1 cellular context compared by ENCODE assay signal in the genomic region with DNA sequence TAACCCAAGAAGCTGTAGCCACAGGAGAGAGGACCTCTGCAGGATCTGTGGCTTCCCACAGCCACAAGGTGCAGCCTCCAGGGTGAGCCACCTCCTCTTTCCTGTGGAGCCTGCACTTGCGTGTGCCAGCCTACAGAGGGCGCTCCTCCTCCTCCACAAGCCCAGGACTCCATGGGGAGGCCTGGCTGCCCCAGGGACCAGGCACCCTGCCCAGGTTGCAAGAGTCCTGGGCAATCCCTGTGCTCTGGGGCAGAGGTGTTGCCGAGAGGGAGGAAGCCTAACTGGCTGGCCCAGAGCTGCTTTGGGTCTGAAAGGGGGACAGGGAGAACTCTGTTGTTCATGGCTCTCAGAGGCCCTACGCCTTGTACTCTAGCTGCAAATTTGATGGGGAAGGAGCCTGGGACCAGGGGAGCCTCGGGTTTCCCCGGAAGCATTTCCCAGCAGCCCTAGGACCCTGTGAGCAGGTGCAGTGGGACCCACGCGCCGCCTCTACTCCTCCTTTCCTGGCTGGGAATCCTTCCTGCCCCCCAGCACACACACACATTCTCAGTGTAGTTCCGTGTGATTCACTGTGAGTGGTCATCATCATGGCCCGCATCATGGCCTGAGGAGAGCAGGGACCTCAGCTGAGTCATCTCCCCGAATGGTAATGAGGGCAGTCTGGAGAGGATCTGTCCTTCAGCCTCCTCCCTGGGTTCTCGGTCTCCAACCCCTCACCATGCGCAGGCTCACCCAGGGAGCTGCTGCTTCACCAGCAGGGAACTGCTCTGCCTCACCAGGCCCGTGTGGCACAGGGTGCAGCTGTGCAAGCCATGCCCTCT.
TF ChIP-seq lines count a peak whose summit lies in the region.

No MANE protein-coding gene starts in this region.

TF ChIP-seq in HCT116, 20 proteins besides CTCF, POLR2A, EP300 and RAD21 (continued from another document):
- TF ChIP-seq, protein P1, sequence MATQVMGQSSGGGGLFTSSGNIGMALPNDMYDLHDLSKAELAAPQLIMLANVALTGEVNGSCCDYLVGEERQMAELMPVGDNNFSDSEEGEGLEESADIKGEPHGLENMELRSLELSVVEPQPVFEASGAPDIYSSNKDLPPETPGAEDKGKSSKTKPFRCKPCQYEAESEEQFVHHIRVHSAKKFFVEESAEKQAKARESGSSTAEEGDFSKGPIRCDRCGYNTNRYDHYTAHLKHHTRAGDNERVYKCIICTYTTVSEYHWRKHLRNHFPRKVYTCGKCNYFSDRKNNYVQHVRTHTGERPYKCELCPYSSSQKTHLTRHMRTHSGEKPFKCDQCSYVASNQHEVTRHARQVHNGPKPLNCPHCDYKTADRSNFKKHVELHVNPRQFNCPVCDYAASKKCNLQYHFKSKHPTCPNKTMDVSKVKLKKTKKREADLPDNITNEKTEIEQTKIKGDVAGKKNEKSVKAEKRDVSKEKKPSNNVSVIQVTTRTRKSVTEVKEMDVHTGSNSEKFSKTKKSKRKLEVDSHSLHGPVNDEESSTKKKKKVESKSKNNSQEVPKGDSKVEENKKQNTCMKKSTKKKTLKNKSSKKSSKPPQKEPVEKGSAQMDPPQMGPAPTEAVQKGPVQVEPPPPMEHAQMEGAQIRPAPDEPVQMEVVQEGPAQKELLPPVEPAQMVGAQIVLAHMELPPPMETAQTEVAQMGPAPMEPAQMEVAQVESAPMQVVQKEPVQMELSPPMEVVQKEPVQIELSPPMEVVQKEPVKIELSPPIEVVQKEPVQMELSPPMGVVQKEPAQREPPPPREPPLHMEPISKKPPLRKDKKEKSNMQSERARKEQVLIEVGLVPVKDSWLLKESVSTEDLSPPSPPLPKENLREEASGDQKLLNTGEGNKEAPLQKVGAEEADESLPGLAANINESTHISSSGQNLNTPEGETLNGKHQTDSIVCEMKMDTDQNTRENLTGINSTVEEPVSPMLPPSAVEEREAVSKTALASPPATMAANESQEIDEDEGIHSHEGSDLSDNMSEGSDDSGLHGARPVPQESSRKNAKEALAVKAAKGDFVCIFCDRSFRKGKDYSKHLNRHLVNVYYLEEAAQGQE (IDR thresholded peaks at IDR 0.05; ENCODE audit: low read depth): no peak
